1 cellular context compared by ENCODE assay signal in the genomic region with DNA sequence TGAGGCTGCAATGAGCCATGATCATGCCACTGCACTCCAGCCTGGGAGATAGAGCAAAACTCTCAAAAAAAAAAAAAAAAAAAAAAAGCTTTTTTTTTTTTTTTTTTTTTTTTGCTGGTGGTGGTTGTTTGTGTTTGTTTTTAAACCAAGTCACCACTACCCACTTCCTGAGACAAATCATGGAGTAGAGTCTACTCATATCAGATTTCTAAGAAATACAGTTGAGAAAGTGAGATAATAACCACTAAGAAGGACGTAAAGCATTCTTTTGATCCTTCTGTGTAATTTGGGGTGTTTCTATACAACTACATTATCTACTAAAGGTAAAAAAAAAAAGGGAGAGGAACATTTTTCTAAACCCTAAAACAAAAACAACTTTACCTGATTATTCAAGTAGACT.
TF ChIP-seq lines count a peak whose summit lies in the region.

No MANE protein-coding gene starts in this region.

TF ChIP-seq in IMR-90, 13 proteins besides CTCF, POLR2A, EP300 and RAD21:
- no peak for TF ChIP-seq MAZ (IDR thresholded peaks at IDR 0.05; ENCODE audit: borderline replicate concordance, low read depth, low read length)
- no peak for TF ChIP-seq MAFK (IDR thresholded peaks at IDR 0.05; ENCODE audit: low read depth, low read length)
- no peak for TF ChIP-seq FOS (IDR thresholded peaks at IDR 0.05; ENCODE audit: low read depth, low read length)
- TF ChIP-seq CHD1 (IDR thresholded peaks at IDR 0.05; ENCODE audit: low read depth, low read length), result no peak
- no peak for TF ChIP-seq MXI1 (IDR thresholded peaks at IDR 0.05; ENCODE audit: borderline replicate concordance, low read depth, low read length)
- no peak for TF ChIP-seq BHLHE40 (IDR thresholded peaks at IDR 0.05; ENCODE audit: low read depth, low read length)
- no peak for TF ChIP-seq CEBPB (IDR thresholded peaks at IDR 0.05; ENCODE audit: low read depth, low read length)
- no peak for TF ChIP-seq RCOR1 (IDR thresholded peaks at IDR 0.05; ENCODE audit: insufficient replicate concordance, low read length)
- TF ChIP-seq, protein P1, sequence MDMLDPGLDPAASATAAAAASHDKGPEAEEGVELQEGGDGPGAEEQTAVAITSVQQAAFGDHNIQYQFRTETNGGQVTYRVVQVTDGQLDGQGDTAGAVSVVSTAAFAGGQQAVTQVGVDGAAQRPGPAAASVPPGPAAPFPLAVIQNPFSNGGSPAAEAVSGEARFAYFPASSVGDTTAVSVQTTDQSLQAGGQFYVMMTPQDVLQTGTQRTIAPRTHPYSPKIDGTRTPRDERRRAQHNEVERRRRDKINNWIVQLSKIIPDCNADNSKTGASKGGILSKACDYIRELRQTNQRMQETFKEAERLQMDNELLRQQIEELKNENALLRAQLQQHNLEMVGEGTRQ (IDR thresholded peaks at IDR 0.05; ENCODE audit: low read depth, low read length), result no peak
- TF ChIP-seq NFE2L2 (IDR thresholded peaks at IDR 0.05; ENCODE audit: low read depth, low read length), result no peak
- TF ChIP-seq, protein P2, sequence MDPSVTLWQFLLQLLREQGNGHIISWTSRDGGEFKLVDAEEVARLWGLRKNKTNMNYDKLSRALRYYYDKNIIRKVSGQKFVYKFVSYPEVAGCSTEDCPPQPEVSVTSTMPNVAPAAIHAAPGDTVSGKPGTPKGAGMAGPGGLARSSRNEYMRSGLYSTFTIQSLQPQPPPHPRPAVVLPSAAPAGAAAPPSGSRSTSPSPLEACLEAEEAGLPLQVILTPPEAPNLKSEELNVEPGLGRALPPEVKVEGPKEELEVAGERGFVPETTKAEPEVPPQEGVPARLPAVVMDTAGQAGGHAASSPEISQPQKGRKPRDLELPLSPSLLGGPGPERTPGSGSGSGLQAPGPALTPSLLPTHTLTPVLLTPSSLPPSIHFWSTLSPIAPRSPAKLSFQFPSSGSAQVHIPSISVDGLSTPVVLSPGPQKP (IDR thresholded peaks at IDR 0.05; ENCODE audit: borderline replicate concordance, low read depth, low read length), result no peak
- no peak for TF ChIP-seq RFX5 (IDR thresholded peaks at IDR 0.05; ENCODE audit: low read depth, low read length)
- no peak for TF ChIP-seq SMC3 (IDR thresholded peaks at IDR 0.05; ENCODE audit: low read depth, low read length)
TF ChIP-seq in IMR-90: peak in this region for 0.
